ENCODE assay signal across 20 cellular contexts in genomic region chr2:109305494-109306187, GRCh38.
"Had no signal": no experiment of that assay in that cellular context is flagged by ENCODE, and none has a peak within 500 bp of the region (broad histone marks: within the 10 kb centered on the region; RNA-seq: fewer than 3 reads in every experiment).

No MANE protein-coding gene starts in this region.

- DNase-seq: activated CD4-positive, alpha-beta T cell treated with anti-CD3 and anti-CD28 coated beads, Interleukin-2, amount 50 U/mL, for 1 hour; activated CD8-positive, alpha-beta memory T cell treated with anti-CD3 and anti-CD28 coated beads for 24 hours; activated naive CD8-positive, alpha-beta T cell treated with anti-CD3 and anti-CD28 coated beads, Interleukin-2, amount 50 U/mL, for 24 hours; aorta; effector CD4-positive, alpha-beta T cell; foreskin fibroblast; glutamatergic neuron; hypothalamus; kidney; left ventricle myocardium inferior; mesenchymal stem cell; right lobe of liver; spleen; stomach; testis; upper lobe of right lung had no signal

- H3K27ac Mint-ChIP-seq: activated naive CD8-positive, alpha-beta T cell treated with anti-CD3 and anti-CD28 coated beads, Interleukin-2, amount 50 U/mL, for 24 hours; activated T-helper 1 cell treated with anti-CD3 and anti-CD28 coated beads, Interleukin-12 subunit alpha, Interleukin-12 subunit beta, Interleukin-2, Interleukin-4 antibody, amounts not matched to agents 30 ng/mL and 10 ng/mL and 1 ng/mL, durations not matched to agents 14 hours and 24 hours and 36 hours; natural killer cell treated with Interleukin-12 subunit alpha and Interleukin-12 subunit beta and Interleukin-15 and Interleukin-18, amount 100 ng/mL, for 72 hours had no signal

- H3K36me3 Mint-ChIP-seq: natural killer cell treated with Interleukin-12 subunit alpha and Interleukin-12 subunit beta and Interleukin-15 and Interleukin-18, amount 100 ng/mL, for 72 hours had no signal

- H3K9me3 ChIP-seq: breast epithelium, left ventricle myocardium inferior, prostate gland, right lobe of liver, spleen, stomach, testis, upper lobe of right lung had no signal

- H3K36me3 ChIP-seq: breast epithelium, left ventricle myocardium inferior, prostate gland, right lobe of liver, spleen, stomach, upper lobe of right lung had no signal

- H3K27me3 Mint-ChIP-seq: activated naive CD8-positive, alpha-beta T cell treated with anti-CD3 and anti-CD28 coated beads, Interleukin-2, amount 50 U/mL, for 24 hours; natural killer cell treated with Interleukin-12 subunit alpha and Interleukin-12 subunit beta and Interleukin-15 and Interleukin-18, amount 100 ng/mL, for 72 hours had no signal

- H3K9me3 Mint-ChIP-seq: activated naive CD8-positive, alpha-beta T cell treated with anti-CD3 and anti-CD28 coated beads, Interleukin-2, amount 50 U/mL, for 24 hours; activated T-helper 1 cell treated with anti-CD3 and anti-CD28 coated beads, Interleukin-12 subunit alpha, Interleukin-12 subunit beta, Interleukin-2, Interleukin-4 antibody, amounts not matched to agents 30 ng/mL and 10 ng/mL and 1 ng/mL, durations not matched to agents 14 hours and 24 hours and 36 hours; natural killer cell treated with Interleukin-12 subunit alpha and Interleukin-12 subunit beta and Interleukin-15 and Interleukin-18, amount 100 ng/mL, for 72 hours had no signal

- H3K27me3 ChIP-seq: breast epithelium, right lobe of liver, spleen, stomach, testis, upper lobe of right lung had no signal

- H3K27ac ChIP-seq: breast epithelium, left ventricle myocardium inferior, prostate gland, right lobe of liver, spleen, stomach, testis, upper lobe of right lung had no signal

- FAIRE-seq: kidney had no signal

- H3K4me1 ChIP-seq: breast epithelium, prostate gland, right lobe of liver, spleen, testis had no signal

- H3K4me3 Mint-ChIP-seq: activated naive CD8-positive, alpha-beta T cell treated with anti-CD3 and anti-CD28 coated beads, Interleukin-2, amount 50 U/mL, for 24 hours; activated T-helper 1 cell treated with anti-CD3 and anti-CD28 coated beads, Interleukin-12 subunit alpha, Interleukin-12 subunit beta, Interleukin-2, Interleukin-4 antibody, amounts not matched to agents 30 ng/mL and 10 ng/mL and 1 ng/mL, durations not matched to agents 14 hours and 24 hours and 36 hours; natural killer cell treated with Interleukin-12 subunit alpha and Interleukin-12 subunit beta and Interleukin-15 and Interleukin-18, amount 100 ng/mL, for 72 hours had no signal

- H3K4me3 ChIP-seq: breast epithelium, left ventricle myocardium inferior, prostate gland, right lobe of liver, spleen, stomach, testis, upper lobe of right lung had no signal

- ATAC-seq: natural killer cell treated with Interleukin-12 subunit alpha and Interleukin-12 subunit beta and Interleukin-15 and Interleukin-18, amount 100 ng/mL, for 72 hours had no signal
